In the genomic region with DNA sequence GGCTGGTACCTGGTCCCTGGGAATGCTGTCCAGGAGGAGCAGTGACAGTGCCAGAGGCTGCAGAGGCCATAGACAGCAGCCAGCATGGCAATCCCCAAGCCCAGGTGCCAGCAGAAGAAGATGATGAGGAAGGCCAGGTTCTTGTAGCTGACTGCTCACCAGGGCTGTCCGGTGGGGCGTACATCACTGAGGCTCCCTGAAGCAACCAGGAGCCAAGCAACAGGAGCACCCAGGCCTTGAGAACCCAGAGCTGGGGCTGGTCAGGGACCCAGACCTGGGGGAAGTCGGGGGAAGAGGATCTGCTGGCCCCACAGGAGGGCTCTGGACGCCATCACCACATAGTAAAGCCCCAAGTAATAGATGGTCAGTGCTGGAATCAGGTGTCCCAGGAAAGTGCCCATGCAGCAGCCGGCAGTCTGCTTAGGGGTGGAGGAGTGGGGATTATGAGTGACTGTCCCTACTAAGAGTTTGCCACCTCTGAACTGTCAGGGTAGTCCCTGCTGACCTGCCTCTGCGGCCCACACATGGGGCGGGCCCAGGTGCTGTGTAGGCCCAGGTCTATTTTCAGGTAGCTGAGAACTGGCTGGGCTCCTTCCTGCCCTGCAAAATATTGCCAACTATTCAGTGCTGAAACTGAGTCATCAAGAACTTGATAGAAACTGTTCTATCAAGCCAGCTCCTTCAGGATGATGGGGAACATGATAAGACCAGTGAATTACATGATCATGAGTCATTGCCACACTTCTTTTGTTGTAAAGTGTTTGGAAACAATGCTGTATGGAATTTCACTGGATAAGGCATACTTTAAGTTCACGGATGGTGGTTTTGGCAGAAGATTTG, we compare ENCODE assay signal across 14 cellular contexts.
DNase-seq lines count a peak whose midpoint lies in the region; ATAC-seq, FAIRE-seq and TF ChIP-seq lines count a peak whose summit lies in the region.
"Had no signal": no experiment of that assay in that cellular context is flagged by ENCODE, and none has a peak within 500 bp of the region (broad histone marks: within the 10 kb centered on the region; RNA-seq: fewer than 3 reads in every experiment).

No MANE protein-coding gene starts in this region.

- H3K27me3 ChIP-seq in K562 (ENCODE audit: control insufficient read depth in 2 of 2, insufficient read depth in 2 of 2, low read length in 2 of 2) = peaks cover 15 to 29% of the 10 kb centered on the region in 2 experiments; a peak in 3 of 5 replicates
- H3K27me3 ChIP-seq: BLaER1 had no signal

- H3K9ac ChIP-seq in K562 (ENCODE audit: insufficient read depth in 1 of 2, low read depth in 2 of 2, low read length in 2 of 2) = 0 out of 4 replicates have a peak overlapping the region, but pooled peaks of 1 of the 2 experiments have one; percentile 17
- H3K9ac ChIP-seq: BLaER1 had no signal

- in situ Hi-C loops in K562 (cut with MboI) = no loop called here

- H3K4me2 ChIP-seq in K562 (ENCODE audit: insufficient read depth, low read length) = no peak overlapping the region
- H3K4me2 ChIP-seq: BLaER1 had no signal

- H3K36me3 Mint-ChIP-seq in natural killer cell treated with Interleukin-12 subunit alpha and Interleukin-12 subunit beta and Interleukin-15 and Interleukin-18, amount 100 ng/mL, for 72 hours = no peaks in the 10 kb centered on the region
- H3K36me3 Mint-ChIP-seq in natural killer cell = no peaks in the 10 kb centered on the region
- H3K36me3 Mint-ChIP-seq: naive thymus-derived CD4-positive, alpha-beta T cell had no signal

- intact Hi-C loops in natural killer cell (cut with micrococcal nuclease) (no loop called here), K562 (cut with micrococcal nuclease) (no loop called here)

- no peaks in the 10 kb centered on the region for H3K27me3 Mint-ChIP-seq in natural killer cell treated with Interleukin-12 subunit alpha and Interleukin-12 subunit beta and Interleukin-15 and Interleukin-18, amount 100 ng/mL, for 72 hours
- H3K27me3 Mint-ChIP-seq in natural killer cell (ENCODE audit: low read depth in 2 of 2) = no peaks in the 10 kb centered on the region
- H3K27me3 Mint-ChIP-seq: activated CD4-positive, alpha-beta memory T cell treated with anti-CD3 and anti-CD28 coated beads, Interleukin-2, amount 10 ng/mL, durations not matched to agents 7 days and 5 days had no signal

- TF ChIP-seq EP300 in K562 (IDR thresholded peaks at IDR 0.05; ENCODE audit: low read length) = no peak

- ATAC-seq in natural killer cell treated with Interleukin-12 subunit alpha and Interleukin-12 subunit beta and Interleukin-15 and Interleukin-18, amount 100 ng/mL, for 72 hours = peak; percentile 28 to 35
- no peak for ATAC-seq in natural killer cell
- ATAC-seq in K562 = no peak
- ATAC-seq: naive thymus-derived CD4-positive, alpha-beta T cell had no signal

- CTCF ChIA-PET in K562 (lab: Yijun Ruan, JAX; ENCODE audit: low intra/inter-chr PET ratio) = no interaction called here

- POLR2A ChIA-PET in K562 (lab: Yijun Ruan, JAX) = interaction anchor here (0.7 kb wide), 1 partner anchor 232 kb away, joined by 3 read pairs; no protein-coding TSS in a partner anchor

- H3K4me1 Mint-ChIP-seq in natural killer cell treated with Interleukin-12 subunit alpha and Interleukin-12 subunit beta and Interleukin-15 and Interleukin-18, amount 100 ng/mL, for 72 hours (ENCODE audit: low read depth in 2 of 2) = no peaks in the 10 kb centered on the region
- H3K4me1 Mint-ChIP-seq in natural killer cell = no peaks in the 10 kb centered on the region
- H3K4me1 Mint-ChIP-seq: activated CD4-positive, alpha-beta memory T cell treated with anti-CD3 and anti-CD28 coated beads, Interleukin-2, amount 10 ng/mL, durations not matched to agents 7 days and 5 days; naive thymus-derived CD4-positive, alpha-beta T cell had no signal

- no peaks in the 10 kb centered on the region for H3K4me1 ChIP-seq in K562 (replicated peaks in 1 of 2; ENCODE audit: control insufficient read depth in 2 of 2, insufficient read depth in 2 of 2, low read length in 2 of 2)
- H3K4me1 ChIP-seq: BLaER1 had no signal

- no peak overlapping the region for H2AFZ ChIP-seq in K562 (ENCODE audit: low read depth, low read length)

- under 1% methylated on average over 8 of the region's 8 CpGs for WGBS in K562 (ENCODE audit: insufficient coverage, low coverage, missing lambda C conversion rate)

- FAIRE-seq in K562 (lab: Jason Lieb, UNC) = no peak

- no peak overlapping the region for H3K4me3 Mint-ChIP-seq in natural killer cell treated with Interleukin-12 subunit alpha and Interleukin-12 subunit beta and Interleukin-15 and Interleukin-18, amount 100 ng/mL, for 72 hours
- H3K4me3 Mint-ChIP-seq in natural killer cell = no peak overlapping the region
- H3K4me3 Mint-ChIP-seq: activated CD4-positive, alpha-beta memory T cell treated with anti-CD3 and anti-CD28 coated beads, Interleukin-2, amount 10 ng/mL, durations not matched to agents 7 days and 5 days; naive thymus-derived CD4-positive, alpha-beta T cell had no signal

- H3K4me3 ChIP-seq in K562 = no peak overlapping the region
- H3K4me3 ChIP-seq: BLaER1 had no signal

- no peak for DNase-seq in natural killer cell treated with Interleukin-12 subunit alpha and Interleukin-12 subunit beta and Interleukin-15 and Interleukin-18, amount 100 ng/mL, for 72 hours (ENCODE audit: low spot score)
- DNase-seq in natural killer cell = no peak
- DNase-seq in K562 (ENCODE audit: extremely low read depth in 1 of 4, low spot score in 3 of 4) = no peak
- peak; percentile 91 for DNase-seq in kidney tubule cell (ENCODE audit: low spot score)
- no peak for DNase-seq in GM19240 (ENCODE audit: insufficient read length, low spot score)
- DNase-seq in DMS153 (lab: John Stamatoyannopoulos, UW) = no peak
- no peak for DNase-seq in NCI-H2107 (lab: John Stamatoyannopoulos, UW)
- DNase-seq in NCI-H1105 (lab: John Stamatoyannopoulos, UW) = no peak
- DNase-seq: activated CD4-positive, alpha-beta memory T cell treated with anti-CD3 and anti-CD28 coated beads, Interleukin-2, amount 10 ng/mL, durations not matched to agents 7 days and 5 days; amniotic stem cell; glutamatergic neuron; naive thymus-derived CD4-positive, alpha-beta T cell; NCI-H1105 treated with DMSO at 0.1 percent for 48 hours had no signal

- TF ChIP-seq RAD21 in K562 (CRISPR knock-in tag; conservative IDR thresholded peaks at IDR 0.05 in 1 of 2, IDR thresholded peaks at IDR 0.05 in 1 of 2) = no peak

- no peak overlapping the region for H3K27ac ChIP-seq in K562 (ENCODE audit: extremely low read depth, low read depth, low read length)
- H3K27ac ChIP-seq: BLaER1 had no signal

- H4K20me1 ChIP-seq in K562 (replicated peaks; ENCODE audit: control insufficient read depth, insufficient read depth, low read length) = no peaks in the 10 kb centered on the region
- H4K20me1 ChIP-seq: BLaER1 had no signal

- no peak overlapping the region for H3K27ac Mint-ChIP-seq in natural killer cell treated with Interleukin-12 subunit alpha and Interleukin-12 subunit beta and Interleukin-15 and Interleukin-18, amount 100 ng/mL, for 72 hours
- H3K27ac Mint-ChIP-seq in natural killer cell = no peak overlapping the region
- H3K27ac Mint-ChIP-seq: activated CD4-positive, alpha-beta memory T cell treated with anti-CD3 and anti-CD28 coated beads, Interleukin-2, amount 10 ng/mL, durations not matched to agents 7 days and 5 days; naive thymus-derived CD4-positive, alpha-beta T cell had no signal

- H3K79me2 ChIP-seq in K562 (ENCODE audit: control insufficient read depth, insufficient read depth, low read length) = no peaks in the 10 kb centered on the region

- no peaks in the 10 kb centered on the region for H3K9me3 Mint-ChIP-seq in natural killer cell treated with Interleukin-12 subunit alpha and Interleukin-12 subunit beta and Interleukin-15 and Interleukin-18, amount 100 ng/mL, for 72 hours
- H3K9me3 Mint-ChIP-seq in natural killer cell = no peaks in the 10 kb centered on the region
- H3K9me3 Mint-ChIP-seq: activated CD4-positive, alpha-beta memory T cell treated with anti-CD3 and anti-CD28 coated beads, Interleukin-2, amount 10 ng/mL, durations not matched to agents 7 days and 5 days; naive thymus-derived CD4-positive, alpha-beta T cell had no signal

- no TSS peak for BruUV-seq in K562 (replicated peaks; lab: Mats Ljungman, UMichigan)

- H3K9me1 ChIP-seq in K562 (ENCODE audit: control insufficient read depth, insufficient read depth, low read length) = no peaks in the 10 kb centered on the region

- H3K36me3 ChIP-seq in K562 (ENCODE audit: control insufficient read depth, insufficient read depth, low read length) = no peaks in the 10 kb centered on the region
- H3K36me3 ChIP-seq: BLaER1 had no signal

- TF ChIP-seq POLR2A in K562 (conservative IDR thresholded peaks at IDR 0.05) = no peak

- no peaks in the 10 kb centered on the region for H3K9me3 ChIP-seq in K562 (replicated peaks; ENCODE audit: control insufficient read depth, insufficient read depth, low read depth, low read length)
- H3K9me3 ChIP-seq: BLaER1 had no signal

- TF ChIP-seq CTCF in natural killer cell (IDR thresholded peaks at IDR 0.05) = no peak
- no peak for TF ChIP-seq CTCF in K562 (IDR thresholded peaks at IDR 0.05 in 2 of 3, conservative IDR thresholded peaks at IDR 0.05 in 1 of 3; ENCODE audit: insufficient read depth in 2 of 3, low read depth in 1 of 3, low read length in 3 of 3)

TF ChIP-seq in K562, 482 proteins besides CTCF, POLR2A, EP300 and RAD21 (continues in another document):
- no peak for TF ChIP-seq EZH2 (IDR thresholded peaks at IDR 0.05; ENCODE audit: borderline replicate concordance, low read depth, low read length)
- TF ChIP-seq CCNT2 (IDR thresholded peaks at IDR 0.05; ENCODE audit: borderline replicate concordance, extremely low read depth, insufficient read length, low read depth, low read length) = no peak
- TF ChIP-seq JUNB (CRISPR knock-in tag; conservative IDR thresholded peaks at IDR 0.05) = 0 out of 2 replicates have a peak, but pooled peaks have one; percentile 24
- TF ChIP-seq, protein P1, sequence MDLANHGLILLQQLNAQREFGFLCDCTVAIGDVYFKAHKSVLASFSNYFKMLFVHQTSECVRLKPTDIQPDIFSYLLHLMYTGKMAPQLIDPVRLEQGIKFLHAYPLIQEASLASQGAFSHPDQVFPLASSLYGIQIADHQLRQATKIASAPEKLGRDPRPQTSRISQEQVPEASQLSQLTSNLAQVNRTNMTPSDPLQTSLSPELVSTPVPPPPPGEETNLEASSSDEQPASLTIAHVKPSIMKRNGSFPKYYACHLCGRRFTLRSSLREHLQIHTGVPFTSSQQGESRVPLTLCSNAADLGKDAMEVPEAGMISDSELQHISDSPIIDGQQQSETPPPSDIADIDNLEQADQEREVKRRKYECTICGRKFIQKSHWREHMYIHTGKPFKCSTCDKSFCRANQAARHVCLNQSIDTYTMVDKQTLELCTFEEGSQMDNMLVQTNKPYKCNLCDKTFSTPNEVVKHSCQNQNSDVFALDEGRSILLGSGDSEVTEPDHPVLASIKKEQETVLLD (IDR thresholded peaks at IDR 0.05) = no peak
- TF ChIP-seq JUN (IDR thresholded peaks at IDR 0.05; ENCODE audit: borderline replicate concordance, low read depth, low read length) = peak; percentile 27; the same call in 1 of the 2 replicates
- no peak for TF ChIP-seq JUN (CRISPR knock-in tag; IDR thresholded peaks at IDR 0.05; ENCODE audit: borderline replicate concordance)
- TF ChIP-seq JUND (IDR thresholded peaks at IDR 0.05; ENCODE audit: borderline replicate concordance, low read depth, low read length) = peak; percentile 36; the same call in 1 of the 2 replicates
- peak; percentile 71 for TF ChIP-seq JUND (tag; IDR thresholded peaks at IDR 0.05; ENCODE audit: borderline replicate concordance, low read depth, low read length)

Comparison
In these comparisons a context has a peak if more than half of its experiments do, and no peak if none do; other contexts are left out.
1. ATAC-seq: peak in natural killer cell treated with Interleukin-12 subunit alpha and Interleukin-12 subunit beta and Interleukin-15 and Interleukin-18, amount 100 ng/mL, for 72 hours (2 of 2); none in natural killer cell (0 of 3) and K562 (single experiment).